In the genomic region with DNA sequence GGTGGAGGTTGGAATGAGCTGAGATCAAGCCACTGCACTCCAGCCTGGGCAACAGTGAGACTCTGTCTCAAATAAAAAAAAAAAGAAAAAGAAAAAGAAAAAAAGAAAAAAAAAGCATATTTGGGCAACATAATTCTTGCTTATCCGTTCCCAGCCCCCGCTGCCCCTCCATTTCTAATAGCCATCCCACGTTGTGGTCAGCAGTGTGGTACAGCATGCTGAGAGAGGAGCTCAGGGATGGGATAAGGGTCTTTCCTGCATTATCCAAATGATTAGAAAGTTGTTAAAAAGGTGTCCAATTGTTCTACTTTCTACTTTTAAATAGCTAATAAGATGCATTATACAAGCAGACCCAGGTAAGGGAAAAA, we compare ENCODE assay signal across 1 cellular context.
TF ChIP-seq lines count a peak whose summit lies in the region.

No MANE protein-coding gene starts in this region.

TF ChIP-seq in GM23338, 12 proteins besides CTCF, POLR2A, EP300 and RAD21 (continued from another document):
- TF ChIP-seq, protein P1, sequence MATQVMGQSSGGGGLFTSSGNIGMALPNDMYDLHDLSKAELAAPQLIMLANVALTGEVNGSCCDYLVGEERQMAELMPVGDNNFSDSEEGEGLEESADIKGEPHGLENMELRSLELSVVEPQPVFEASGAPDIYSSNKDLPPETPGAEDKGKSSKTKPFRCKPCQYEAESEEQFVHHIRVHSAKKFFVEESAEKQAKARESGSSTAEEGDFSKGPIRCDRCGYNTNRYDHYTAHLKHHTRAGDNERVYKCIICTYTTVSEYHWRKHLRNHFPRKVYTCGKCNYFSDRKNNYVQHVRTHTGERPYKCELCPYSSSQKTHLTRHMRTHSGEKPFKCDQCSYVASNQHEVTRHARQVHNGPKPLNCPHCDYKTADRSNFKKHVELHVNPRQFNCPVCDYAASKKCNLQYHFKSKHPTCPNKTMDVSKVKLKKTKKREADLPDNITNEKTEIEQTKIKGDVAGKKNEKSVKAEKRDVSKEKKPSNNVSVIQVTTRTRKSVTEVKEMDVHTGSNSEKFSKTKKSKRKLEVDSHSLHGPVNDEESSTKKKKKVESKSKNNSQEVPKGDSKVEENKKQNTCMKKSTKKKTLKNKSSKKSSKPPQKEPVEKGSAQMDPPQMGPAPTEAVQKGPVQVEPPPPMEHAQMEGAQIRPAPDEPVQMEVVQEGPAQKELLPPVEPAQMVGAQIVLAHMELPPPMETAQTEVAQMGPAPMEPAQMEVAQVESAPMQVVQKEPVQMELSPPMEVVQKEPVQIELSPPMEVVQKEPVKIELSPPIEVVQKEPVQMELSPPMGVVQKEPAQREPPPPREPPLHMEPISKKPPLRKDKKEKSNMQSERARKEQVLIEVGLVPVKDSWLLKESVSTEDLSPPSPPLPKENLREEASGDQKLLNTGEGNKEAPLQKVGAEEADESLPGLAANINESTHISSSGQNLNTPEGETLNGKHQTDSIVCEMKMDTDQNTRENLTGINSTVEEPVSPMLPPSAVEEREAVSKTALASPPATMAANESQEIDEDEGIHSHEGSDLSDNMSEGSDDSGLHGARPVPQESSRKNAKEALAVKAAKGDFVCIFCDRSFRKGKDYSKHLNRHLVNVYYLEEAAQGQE (IDR thresholded peaks at IDR 0.05; ENCODE audit: unreplicated experiment), result no peak
- TF ChIP-seq ZNF114 (CRISPR knock-in tag; IDR thresholded peaks at IDR 0.05), result no peak
- TF ChIP-seq ZNF331 (CRISPR knock-in tag; IDR thresholded peaks at IDR 0.05; ENCODE audit: low read depth), result no peak
- TF ChIP-seq, protein P2, sequence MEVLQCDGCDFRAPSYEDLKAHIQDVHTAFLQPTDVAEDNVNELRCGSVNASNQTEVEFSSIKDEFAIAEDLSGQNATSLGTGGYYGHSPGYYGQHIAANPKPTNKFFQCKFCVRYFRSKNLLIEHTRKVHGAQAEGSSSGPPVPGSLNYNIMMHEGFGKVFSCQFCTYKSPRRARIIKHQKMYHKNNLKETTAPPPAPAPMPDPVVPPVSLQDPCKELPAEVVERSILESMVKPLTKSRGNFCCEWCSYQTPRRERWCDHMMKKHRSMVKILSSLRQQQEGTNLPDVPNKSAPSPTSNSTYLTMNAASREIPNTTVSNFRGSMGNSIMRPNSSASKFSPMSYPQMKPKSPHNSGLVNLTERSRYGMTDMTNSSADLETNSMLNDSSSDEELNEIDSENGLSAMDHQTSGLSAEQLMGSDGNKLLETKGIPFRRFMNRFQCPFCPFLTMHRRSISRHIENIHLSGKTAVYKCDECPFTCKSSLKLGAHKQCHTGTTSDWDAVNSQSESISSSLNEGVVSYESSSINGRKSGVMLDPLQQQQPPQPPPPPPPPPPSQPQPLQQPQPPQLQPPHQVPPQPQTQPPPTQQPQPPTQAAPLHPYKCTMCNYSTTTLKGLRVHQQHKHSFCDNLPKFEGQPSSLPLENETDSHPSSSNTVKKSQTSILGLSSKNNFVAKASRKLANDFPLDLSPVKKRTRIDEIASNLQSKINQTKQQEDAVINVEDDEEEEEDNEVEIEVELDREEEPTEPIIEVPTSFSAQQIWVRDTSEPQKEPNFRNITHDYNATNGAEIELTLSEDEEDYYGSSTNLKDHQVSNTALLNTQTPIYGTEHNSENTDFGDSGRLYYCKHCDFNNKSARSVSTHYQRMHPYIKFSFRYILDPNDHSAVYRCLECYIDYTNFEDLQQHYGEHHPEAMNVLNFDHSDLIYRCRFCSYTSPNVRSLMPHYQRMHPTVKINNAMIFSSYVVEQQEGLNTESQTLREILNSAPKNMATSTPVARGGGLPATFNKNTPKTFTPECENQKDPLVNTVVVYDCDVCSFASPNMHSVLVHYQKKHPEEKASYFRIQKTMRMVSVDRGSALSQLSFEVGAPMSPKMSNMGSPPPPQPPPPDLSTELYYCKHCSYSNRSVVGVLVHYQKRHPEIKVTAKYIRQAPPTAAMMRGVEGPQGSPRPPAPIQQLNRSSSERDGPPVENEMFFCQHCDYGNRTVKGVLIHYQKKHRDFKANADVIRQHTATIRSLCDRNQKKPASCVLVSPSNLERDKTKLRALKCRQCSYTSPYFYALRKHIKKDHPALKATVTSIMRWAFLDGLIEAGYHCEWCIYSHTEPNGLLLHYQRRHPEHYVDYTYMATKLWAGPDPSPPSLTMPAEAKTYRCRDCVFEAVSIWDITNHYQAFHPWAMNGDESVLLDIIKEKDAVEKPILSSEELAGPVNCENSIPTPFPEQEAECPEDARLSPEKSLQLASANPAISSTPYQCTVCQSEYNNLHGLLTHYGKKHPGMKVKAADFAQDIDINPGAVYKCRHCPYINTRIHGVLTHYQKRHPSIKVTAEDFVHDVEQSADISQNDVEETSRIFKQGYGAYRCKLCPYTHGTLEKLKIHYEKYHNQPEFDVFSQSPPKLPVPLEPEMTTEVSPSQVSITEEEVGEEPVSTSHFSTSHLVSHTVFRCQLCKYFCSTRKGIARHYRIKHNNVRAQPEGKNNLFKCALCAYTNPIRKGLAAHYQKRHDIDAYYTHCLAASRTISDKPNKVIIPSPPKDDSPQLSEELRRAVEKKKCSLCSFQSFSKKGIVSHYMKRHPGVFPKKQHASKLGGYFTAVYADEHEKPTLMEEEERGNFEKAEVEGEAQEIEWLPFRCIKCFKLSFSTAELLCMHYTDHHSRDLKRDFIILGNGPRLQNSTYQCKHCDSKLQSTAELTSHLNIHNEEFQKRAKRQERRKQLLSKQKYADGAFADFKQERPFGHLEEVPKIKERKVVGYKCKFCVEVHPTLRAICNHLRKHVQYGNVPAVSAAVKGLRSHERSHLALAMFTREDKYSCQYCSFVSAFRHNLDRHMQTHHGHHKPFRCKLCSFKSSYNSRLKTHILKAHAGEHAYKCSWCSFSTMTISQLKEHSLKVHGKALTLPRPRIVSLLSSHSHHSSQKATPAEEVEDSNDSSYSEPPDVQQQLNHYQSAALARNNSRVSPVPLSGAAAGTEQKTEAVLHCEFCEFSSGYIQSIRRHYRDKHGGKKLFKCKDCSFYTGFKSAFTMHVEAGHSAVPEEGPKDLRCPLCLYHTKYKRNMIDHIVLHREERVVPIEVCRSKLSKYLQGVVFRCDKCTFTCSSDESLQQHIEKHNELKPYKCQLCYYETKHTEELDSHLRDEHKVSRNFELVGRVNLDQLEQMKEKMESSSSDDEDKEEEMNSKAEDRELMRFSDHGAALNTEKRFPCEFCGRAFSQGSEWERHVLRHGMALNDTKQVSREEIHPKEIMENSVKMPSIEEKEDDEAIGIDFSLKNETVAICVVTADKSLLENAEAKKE (CRISPR knock-in tag; IDR thresholded peaks at IDR 0.05), result no peak
- no peak for TF ChIP-seq EZH2 (IDR thresholded peaks at IDR 0.05; ENCODE audit: low read depth, unreplicated experiment)
- TF ChIP-seq, protein P3, sequence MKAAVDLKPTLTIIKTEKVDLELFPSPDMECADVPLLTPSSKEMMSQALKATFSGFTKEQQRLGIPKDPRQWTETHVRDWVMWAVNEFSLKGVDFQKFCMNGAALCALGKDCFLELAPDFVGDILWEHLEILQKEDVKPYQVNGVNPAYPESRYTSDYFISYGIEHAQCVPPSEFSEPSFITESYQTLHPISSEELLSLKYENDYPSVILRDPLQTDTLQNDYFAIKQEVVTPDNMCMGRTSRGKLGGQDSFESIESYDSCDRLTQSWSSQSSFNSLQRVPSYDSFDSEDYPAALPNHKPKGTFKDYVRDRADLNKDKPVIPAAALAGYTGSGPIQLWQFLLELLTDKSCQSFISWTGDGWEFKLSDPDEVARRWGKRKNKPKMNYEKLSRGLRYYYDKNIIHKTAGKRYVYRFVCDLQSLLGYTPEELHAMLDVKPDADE (IDR thresholded peaks at IDR 0.05), result no peak
- no peak for TF ChIP-seq POLR2AphosphoS5 (IDR thresholded peaks at IDR 0.05; ENCODE audit: low read depth)
- TF ChIP-seq NANOG (IDR thresholded peaks at IDR 0.05; ENCODE audit: borderline replicate concordance), result no peak
- TF ChIP-seq JUNB (IDR thresholded peaks at IDR 0.05; ENCODE audit: unreplicated experiment), result no peak
